8 cellular contexts compared by ENCODE assay signal in the genomic region with DNA sequence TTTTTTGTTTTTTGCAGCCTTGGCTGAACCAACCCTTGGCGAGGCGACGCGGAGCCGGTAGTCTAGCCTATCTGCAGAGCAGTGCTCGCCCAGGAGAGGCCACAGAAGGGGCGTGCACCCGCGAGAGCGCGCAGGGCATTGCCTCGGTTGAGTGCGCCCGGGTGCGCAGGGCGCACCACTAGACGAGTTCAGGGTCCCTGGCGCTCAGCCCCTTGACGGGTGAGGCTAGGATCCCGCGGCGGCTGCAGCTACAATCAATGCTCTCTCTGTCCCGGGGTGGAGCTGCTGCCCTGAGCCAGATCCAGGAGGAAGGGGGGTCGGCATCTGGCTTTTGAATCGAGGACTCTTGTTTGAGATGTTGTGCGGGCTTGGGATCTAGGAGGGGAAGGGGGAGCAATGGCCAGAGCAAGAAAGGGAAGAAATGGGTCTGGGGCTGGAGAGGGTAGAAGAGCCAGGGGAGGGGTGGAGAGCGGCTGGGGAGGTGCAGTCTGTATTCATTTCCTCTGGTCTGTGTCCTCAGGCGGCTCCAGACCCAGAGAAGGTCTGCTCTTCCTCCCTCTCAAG. TPM values are rescaled to one million over a fixed set of nuclear protein-coding genes. Genes with fewer than 3 reads are reported as not detected.
DNase-seq lines count a peak whose midpoint lies in the region; ATAC-seq and TF ChIP-seq lines count a peak whose summit lies in the region.

No MANE protein-coding gene starts in this region.

- H3K27ac Mint-ChIP-seq in progenitor cell of endocrine pancreas = no peak overlapping the region

- H3K27me3 ChIP-seq in SJSA1 (replicated peaks) = no peaks in the 10 kb centered on the region
- peaks cover 37% of the 10 kb centered on the region for H3K27me3 ChIP-seq in foreskin keratinocyte

- peaks cover 9% of the 10 kb centered on the region for H3K4me1 Mint-ChIP-seq in progenitor cell of endocrine pancreas (ENCODE audit: low read depth)

- ATAC-seq in foreskin keratinocyte = peak; percentile 6

- H3K4me3 Mint-ChIP-seq in progenitor cell of endocrine pancreas (ENCODE audit: low read depth) = peak overlapping the region; percentile 65

- H3K27ac ChIP-seq in SJSA1 (no peak overlapping the region), foreskin keratinocyte (no peak overlapping the region)

- peaks cover 73% of the 10 kb centered on the region for H3K27me3 Mint-ChIP-seq in progenitor cell of endocrine pancreas

- H3K9me3 Mint-ChIP-seq in progenitor cell of endocrine pancreas (ENCODE audit: low read depth) = no peaks in the 10 kb centered on the region

- H3K4me1 ChIP-seq in SJSA1 (replicated peaks) = peaks cover 28% of the 10 kb centered on the region
- H3K4me1 ChIP-seq in foreskin keratinocyte = peaks cover 9% of the 10 kb centered on the region

- no peaks in the 10 kb centered on the region for H3K9me3 ChIP-seq in SJSA1 (replicated peaks)

- no peaks in the 10 kb centered on the region for H3K36me3 ChIP-seq in SJSA1

- TF ChIP-seq CTCF in GM20000 (IDR thresholded peaks at IDR 0.05; ENCODE audit: extremely low read depth, missing control alignments) (no peak), foreskin keratinocyte (conservative IDR thresholded peaks at IDR 0.05) (no peak), progenitor cell of endocrine pancreas (IDR thresholded peaks at IDR 0.05; ENCODE audit: unreplicated experiment) (no peak)

- DNase-seq in GM20000 (ENCODE audit: low spot score) (peak; percentile 30), SJSA1 (ENCODE audit: low read depth in 1 of 2, low spot score in 2 of 2) (peak in 1 of 2 experiments; percentile 12), foreskin keratinocyte (peak in 1 of 2 donors; percentile 23), progenitor cell of endocrine pancreas (ENCODE audit: low spot score, unreplicated experiment) (peak; percentile 19), ureter (ENCODE audit: low spot score) (no peak), amniotic stem cell (lab: John Stamatoyannopoulos, UW) (no peak), HuH-7 (ENCODE audit: low spot score) (no peak), NCI-H82 (lab: John Stamatoyannopoulos, UW) (no peak)

- peak overlapping the region; percentile 39 for H3K4me3 ChIP-seq in SJSA1

- H3K36me3 Mint-ChIP-seq in progenitor cell of endocrine pancreas (ENCODE audit: insufficient read depth) = no peaks in the 10 kb centered on the region

RNA-seq across cellular contexts. Expression of a gene that starts 0.9 kb away (rescaled TPM):
- total RNA-seq in SJSA1 (2014; rRNA removed; shearing (Covaris generic)) = 7.4 and 51.6 TPM in 2 replicates
- total RNA-seq in foreskin keratinocyte (15.2 and 51.6 TPM in 2 replicates), progenitor cell of endocrine pancreas (0.44 and 0.62 TPM in 2 replicates), ureter (4.5 TPM)
- polyA plus RNA-seq in foreskin keratinocyte = 16.4 and 52.0 TPM in 2 replicates

RNA-seq across cellular contexts. Expression of a gene that starts 40.5 kb away (rescaled TPM):
- total RNA-seq in SJSA1 (2014; rRNA removed; shearing (Covaris generic)) = 0.21 TPM in 1 of 2 replicates, not detected in the other
- total RNA-seq in foreskin keratinocyte (0.27 and 0.42 TPM in 2 replicates), progenitor cell of endocrine pancreas (5.1 and 6.3 TPM in 2 replicates), ureter (4.8 TPM)
- 0.26 and 0.45 TPM in 2 replicates for polyA plus RNA-seq in foreskin keratinocyte

Comparison
In these comparisons a context has a peak if more than half of its experiments do, and no peak if none do; other contexts are left out.
1. DNase-seq: peak in GM20000 (single experiment) and progenitor cell of endocrine pancreas (single experiment); none in ureter (single experiment), amniotic stem cell (single experiment), HuH-7 (single experiment) and NCI-H82 (single experiment).